ENCODE assay signal across 14 cellular contexts in genomic region chr5:42745426-42745825, GRCh38. TPM values are rescaled to one million over a fixed set of nuclear protein-coding genes. Genes with fewer than 3 reads are reported as not detected.
DNase-seq lines count a peak whose midpoint lies in the region; ATAC-seq, FAIRE-seq and TF ChIP-seq lines count a peak whose summit lies in the region.
"Had no signal": no experiment of that assay in that cellular context is flagged by ENCODE, and none has a peak within 500 bp of the region (broad histone marks: within the 10 kb centered on the region; RNA-seq: fewer than 3 reads in every experiment).

No MANE protein-coding gene starts in this region.

- no peak overlapping the region for H3K27ac Mint-ChIP-seq in T-cell
- H3K27ac Mint-ChIP-seq: natural killer cell, T-helper 17 cell had no signal

- H3K4me3 ChIP-seq in DOHH2 (ENCODE audit: low read length) (no peak overlapping the region), mammary epithelial cell (replicated peaks in 1 of 3; ENCODE audit: insufficient read depth in 1 of 3, low read depth in 2 of 3, low read length in 3 of 3) (no peak overlapping the region)
- H3K4me3 ChIP-seq: esophagus muscularis mucosa had no signal

- CTCF ChIA-PET in mammary epithelial cell (lab: Charles Lee; ENCODE audit: low non-redundant PET), result interaction anchor here (0.7 kb wide), 1 partner anchor 125 kb away, joined by 4 read pairs; no protein-coding TSS in a partner anchor
- CTCF ChIA-PET in T-cell (lab: Charles Lee), result interaction anchor here (0.6 to 1.0 kb wide), 2 partner anchors 22 to 1797 kb away, joined by 3 read pairs; no protein-coding TSS in a partner anchor

- no peaks in the 10 kb centered on the region for H3F3A ChIP-seq in DOHH2 (ENCODE audit: control insufficient read depth, insufficient read depth)

- H3K4me2 ChIP-seq in DOHH2 (ENCODE audit: low read length) (no peak overlapping the region), mammary epithelial cell (ENCODE audit: insufficient read depth, low read depth, low read length) (no peak overlapping the region)

- H3K9me3 Mint-ChIP-seq in T-cell, result peaks cover 0 to 3% (median 0%) of the 10 kb centered on the region in 3 donors
- H3K9me3 Mint-ChIP-seq: natural killer cell had no signal

- DNase-seq in HuH-7 (ENCODE audit: low spot score), result peak; percentile 13
- DNase-seq in mammary epithelial cell, result no peak
- DNase-seq in medulla oblongata (ENCODE audit: extremely low spot score), result peak; percentile 31
- no peak for DNase-seq in T-cell
- DNase-seq in urothelium cell line (ENCODE audit: low spot score), result no peak
- DNase-seq: activated effector memory CD4-positive, alpha-beta T cell treated with Interleukin-2 at 50 U/mL for 16 hours; natural killer cell; NCI-H1417 treated with DMSO at 0.1 percent for 48 hours; T-helper 17 cell had no signal

- H3K4me3 Mint-ChIP-seq in T-cell, result no peak overlapping the region
- H3K4me3 Mint-ChIP-seq: natural killer cell, T-helper 17 cell had no signal

- TF ChIP-seq CTCF in DOHH2 (IDR thresholded peaks at IDR 0.05; ENCODE audit: low read depth, low read length, poor library complexity, severe bottlenecking), result peak; percentile 65
- peak; percentile 40 to 52 for TF ChIP-seq CTCF in mammary epithelial cell (conservative IDR thresholded peaks at IDR 0.05 in 1 of 2, IDR thresholded peaks at IDR 0.05 in 1 of 2; ENCODE audit: extremely low read depth in 1 of 2, insufficient read depth in 1 of 2, low read depth in 1 of 2, low read length in 2 of 2)

- no peak overlapping the region for H3K9ac ChIP-seq in mammary epithelial cell (ENCODE audit: insufficient read depth, low read length)

- no peak for ATAC-seq in HG03175 (IDR thresholded peaks at IDR 0.05; ENCODE audit: unreplicated experiment)
- ATAC-seq in T-cell (replicated peaks in 1 of 4), result no peak
- no peak for ATAC-seq in GM18511 (IDR thresholded peaks at IDR 0.05; ENCODE audit: unreplicated experiment)
- ATAC-seq: natural killer cell, T-helper 17 cell had no signal

- H4K20me1 ChIP-seq in DOHH2 (ENCODE audit: control insufficient read depth, insufficient read depth, low read depth, low read length), result no peaks in the 10 kb centered on the region
- no peaks in the 10 kb centered on the region for H4K20me1 ChIP-seq in mammary epithelial cell (ENCODE audit: insufficient read depth, low read length)

- H3K4me1 Mint-ChIP-seq in T-cell, result peaks cover 0 to 16% (median 10%) of the 10 kb centered on the region in 3 donors

- FAIRE-seq in urothelium cell line (lab: Jason Lieb, UNC), result no peak
- FAIRE-seq: GM18507 had no signal

- BruUV-seq in mammary epithelial cell (replicated peaks; lab: Mats Ljungman, UMichigan), result no TSS peak

- H3K79me2 ChIP-seq in DOHH2 (ENCODE audit: control insufficient read depth, low read length) (no peaks in the 10 kb centered on the region), mammary epithelial cell (ENCODE audit: insufficient read depth, low read length) (no peaks in the 10 kb centered on the region)

- H3K27ac ChIP-seq in DOHH2 (ENCODE audit: low read depth, low read length) (no peak overlapping the region), mammary epithelial cell (ENCODE audit: insufficient read depth, low read depth, low read length) (no peak overlapping the region)
- H3K27ac ChIP-seq: esophagus muscularis mucosa had no signal

- H3K9me2 ChIP-seq in DOHH2 (replicated peaks; ENCODE audit: control insufficient read depth, low read length), result no peaks in the 10 kb centered on the region

- POLR2A ChIA-PET in T-cell (lab: Charles Lee), result no interaction called here

- intact Hi-C loops in mammary epithelial cell (cut with micrococcal nuclease), result no loop called here

- in situ Hi-C loops in mammary epithelial cell (cut with MboI; ENCODE audit: low sequenced_read_pairs in 2 of 2), result no loop called here

- H3K9me3 ChIP-seq in DOHH2 (ENCODE audit: control insufficient read depth, insufficient read depth, low read length), result no peaks in the 10 kb centered on the region
- H3K9me3 ChIP-seq in mammary epithelial cell (replicated peaks; ENCODE audit: insufficient read depth, low read length), result no peaks in the 10 kb centered on the region
- H3K9me3 ChIP-seq: esophagus muscularis mucosa had no signal

- H3K27me3 ChIP-seq in DOHH2 (ENCODE audit: control insufficient read depth, low read length) (peaks cover 2% of the 10 kb centered on the region; the same call in 1 of the 2 replicates), mammary epithelial cell (ENCODE audit: insufficient read depth, low read length) (no peaks in the 10 kb centered on the region)
- H3K27me3 ChIP-seq: esophagus muscularis mucosa had no signal

- dilution Hi-C loops in mammary epithelial cell (cut with HindIII; ENCODE audit: low sequenced_read_pairs), result no loop called here

- no peaks in the 10 kb centered on the region for H3K36me3 Mint-ChIP-seq in T-cell
- H3K36me3 Mint-ChIP-seq: natural killer cell had no signal

- H3K36me3 ChIP-seq in DOHH2 (ENCODE audit: control insufficient read depth, low read length), result no peaks in the 10 kb centered on the region
- H3K36me3 ChIP-seq in mammary epithelial cell (ENCODE audit: insufficient read depth, low read length), result no peaks in the 10 kb centered on the region
- H3K36me3 ChIP-seq: esophagus muscularis mucosa had no signal

- 42% methylated on average over 4 of the region's 4 CpGs for WGBS in mammary epithelial cell (ENCODE audit: low coverage, missing lambda C conversion rate)

- H3K4me1 ChIP-seq in DOHH2 (ENCODE audit: control insufficient read depth, low read length) (no peaks in the 10 kb centered on the region), mammary epithelial cell (ENCODE audit: insufficient read depth, low read length) (no peaks in the 10 kb centered on the region)
- H3K4me1 ChIP-seq: esophagus muscularis mucosa had no signal

- H3K27me3 Mint-ChIP-seq in T-cell, result peaks cover 0 to 3% of the 10 kb centered on the region in 2 donors
- H3K27me3 Mint-ChIP-seq: T-helper 17 cell had no signal

- H2AFZ ChIP-seq in mammary epithelial cell (ENCODE audit: low read depth, low read length), result no peak overlapping the region

RNA-seq across cellular contexts. Expression of gene CCDC152, which starts 11.2 kb away (rescaled TPM):
- total RNA-seq in mammary epithelial cell, result under 1 TPM in 1 of 2 donors, not detected in 1; 0.33 TPM
- polyA plus RNA-seq in mammary epithelial cell, result 1.0 TPM
- 0.10 TPM for polyA minus RNA-seq in mammary epithelial cell
- 1 to 10 TPM; 3.6 to 6.5 (median 5.7) TPM for total RNA-seq in T-cell

Comparison
In these comparisons a context has a peak if more than half of its experiments do, and no peak if none do; other contexts are left out.
1. DNase-seq: peak in HuH-7 (single experiment) and medulla oblongata (single experiment); none in mammary epithelial cell (single experiment), T-cell (0 of 34) and urothelium cell line (single experiment).